In the genomic region with DNA sequence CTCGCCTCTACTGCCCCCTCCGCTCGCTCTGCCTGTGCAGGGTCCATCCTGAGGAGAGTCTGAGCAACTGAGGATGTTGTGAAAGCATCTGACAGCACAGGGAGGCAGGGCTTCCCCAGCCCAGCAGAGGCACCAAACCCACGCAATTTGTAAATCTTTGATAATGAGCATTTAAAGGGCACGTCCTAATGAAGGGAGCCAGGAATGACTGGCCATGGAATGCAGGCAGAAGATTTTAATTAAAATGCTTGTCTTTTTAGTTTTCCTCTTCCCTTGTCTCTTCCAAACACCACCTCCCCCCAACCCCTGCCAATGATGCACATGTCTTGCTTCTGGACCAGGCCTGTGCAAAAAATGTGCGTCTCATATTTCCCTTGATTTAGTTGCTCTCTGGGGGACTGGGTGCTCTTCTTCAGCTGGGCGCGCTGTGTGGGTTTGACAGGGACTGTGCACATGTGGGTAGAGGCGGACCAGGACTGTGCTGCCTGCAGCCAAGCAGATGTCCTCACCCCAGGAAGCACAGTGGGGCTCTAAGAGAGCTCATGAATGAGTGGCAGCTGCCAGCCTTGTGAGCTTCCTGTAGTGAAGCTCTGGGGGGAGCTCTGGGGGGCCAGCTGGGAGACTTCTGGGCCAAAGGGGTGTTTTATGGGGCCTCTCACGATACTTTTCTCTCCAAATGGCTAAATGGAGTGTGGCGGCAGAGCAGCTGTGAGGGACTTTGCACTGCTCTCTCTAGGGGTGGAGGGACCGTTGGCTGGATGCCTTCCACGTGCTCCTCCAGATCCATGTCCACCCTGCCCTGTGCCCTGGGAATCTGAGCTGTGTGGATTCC, we compare ENCODE assay signal across 1 cellular context.
TF ChIP-seq lines count a peak whose summit lies in the region.

No MANE protein-coding gene starts in this region.

TF ChIP-seq in H1, 55 proteins besides CTCF, POLR2A, EP300 and RAD21:
- TF ChIP-seq TAF7 (optimal IDR thresholded peaks at IDR 0.05; ENCODE audit: borderline replicate concordance, low read depth, low read length) (no peak), GTF2F1 (IDR thresholded peaks at IDR 0.05; ENCODE audit: borderline replicate concordance, low read depth, low read length) (no peak), TCF12 (IDR thresholded peaks at IDR 0.05; ENCODE audit: low read depth, low read length) (no peak), POLR2AphosphoS5 (IDR thresholded peaks at IDR 0.05; ENCODE audit: low read depth, low read length) (no peak), NRF1 (IDR thresholded peaks at IDR 0.05; ENCODE audit: low read depth, low read length) (no peak), EZH2 (IDR thresholded peaks at IDR 0.05; ENCODE audit: low read depth, low read length, severe bottlenecking) (no peak), RFX5 (IDR thresholded peaks at IDR 0.05; ENCODE audit: borderline replicate concordance, low read depth, low read length) (no peak), CEBPB (IDR thresholded peaks at IDR 0.05; ENCODE audit: low read depth, low read length) (no peak), CTBP2 (IDR thresholded peaks at IDR 0.05; ENCODE audit: borderline replicate concordance, insufficient read depth, insufficient read length, low read length) (no peak), SIRT6 (IDR thresholded peaks at IDR 0.05; ENCODE audit: low read length) (no peak), POU5F1 (IDR thresholded peaks at IDR 0.05; ENCODE audit: low read depth, low read length) (no peak), GABPA (IDR thresholded peaks at IDR 0.05; ENCODE audit: borderline replicate concordance, insufficient read depth, low read length) (no peak), TBP (IDR thresholded peaks at IDR 0.05; ENCODE audit: low read depth, low read length) (no peak), CHD1 (IDR thresholded peaks at IDR 0.05; ENCODE audit: low read depth, low read length) (no peak)
- TF ChIP-seq, protein P1, sequence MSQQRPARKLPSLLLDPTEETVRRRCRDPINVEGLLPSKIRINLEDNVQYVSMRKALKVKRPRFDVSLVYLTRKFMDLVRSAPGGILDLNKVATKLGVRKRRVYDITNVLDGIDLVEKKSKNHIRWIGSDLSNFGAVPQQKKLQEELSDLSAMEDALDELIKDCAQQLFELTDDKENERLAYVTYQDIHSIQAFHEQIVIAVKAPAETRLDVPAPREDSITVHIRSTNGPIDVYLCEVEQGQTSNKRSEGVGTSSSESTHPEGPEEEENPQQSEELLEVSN (IDR thresholded peaks at IDR 0.05): no peak
- TF ChIP-seq, protein P2, sequence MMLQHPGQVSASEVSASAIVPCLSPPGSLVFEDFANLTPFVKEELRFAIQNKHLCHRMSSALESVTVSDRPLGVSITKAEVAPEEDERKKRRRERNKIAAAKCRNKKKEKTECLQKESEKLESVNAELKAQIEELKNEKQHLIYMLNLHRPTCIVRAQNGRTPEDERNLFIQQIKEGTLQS (IDR thresholded peaks at IDR 0.05; ENCODE audit: insufficient read depth, low read depth, low read length): no peak
